2 cellular contexts compared by ENCODE assay signal in the genomic region with DNA sequence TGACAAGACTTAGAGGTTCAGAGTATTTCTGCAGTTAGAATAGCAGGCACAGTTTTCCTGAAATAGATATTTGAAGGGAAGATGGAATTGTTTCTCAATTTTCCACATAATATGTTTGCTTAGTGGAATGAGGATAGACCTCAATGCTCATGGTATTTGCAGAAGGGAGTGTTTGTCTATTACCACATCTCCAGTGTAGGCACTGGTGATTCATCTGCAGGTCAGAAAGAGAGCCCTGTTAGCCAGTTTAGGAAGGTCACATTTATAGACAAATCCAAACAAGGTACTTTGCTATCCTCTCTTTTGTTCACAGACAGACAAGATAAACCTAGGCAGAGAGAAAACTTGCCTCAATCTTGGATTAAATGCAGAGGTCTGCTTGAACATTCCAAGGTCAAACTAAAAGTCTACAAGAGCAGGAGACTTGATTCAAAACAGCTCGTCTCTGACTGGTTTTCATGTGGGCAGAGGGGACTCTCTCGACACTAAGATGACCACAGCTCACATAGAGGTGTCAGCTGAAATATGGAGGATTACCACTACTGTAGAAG.
A peak's percentile ranks its signal among the peaks of the same experiment; 100 is the strongest.
TF ChIP-seq lines count a peak whose summit lies in the region.

No MANE protein-coding gene starts in this region.

TF ChIP-seq in A549, 52 proteins besides CTCF, POLR2A, EP300 and RAD21 (continued from another document):
- TF ChIP-seq ZFP36 (IDR thresholded peaks at IDR 0.05; ENCODE audit: borderline replicate concordance, partially characterized antibody) (peak; percentile 58), HOXB5 (CRISPR knock-in tag; IDR thresholded peaks at IDR 0.05) (no peak), JUNB (IDR thresholded peaks at IDR 0.05) (peak; percentile 96), NR3C1 (IDR thresholded peaks at IDR 0.05) (no peak), RFX5 (IDR thresholded peaks at IDR 0.05) (no peak), FOSL2 (IDR thresholded peaks at IDR 0.05) (peak; percentile 96), FOSL2 (CRISPR knock-in tag; IDR thresholded peaks at IDR 0.05) (peak; percentile 96), JUN (IDR thresholded peaks at IDR 0.05) (peak; percentile 95), SMC3 (IDR thresholded peaks at IDR 0.05) (peak; percentile 46; the same call in 2 of the 3 replicates), CEBPB (IDR thresholded peaks at IDR 0.05) (peak; percentile 98 to 99), GATA3 (IDR thresholded peaks at IDR 0.05; ENCODE audit: borderline replicate concordance) (peak; percentile 88), HOXA7 (CRISPR knock-in tag; IDR thresholded peaks at IDR 0.05) (no peak), HOXB13 (CRISPR knock-in tag; IDR thresholded peaks at IDR 0.05; ENCODE audit: low read depth) (no peak), TP53 (CRISPR knock-in tag; IDR thresholded peaks at IDR 0.05) (no peak)
- TF ChIP-seq, protein P1, sequence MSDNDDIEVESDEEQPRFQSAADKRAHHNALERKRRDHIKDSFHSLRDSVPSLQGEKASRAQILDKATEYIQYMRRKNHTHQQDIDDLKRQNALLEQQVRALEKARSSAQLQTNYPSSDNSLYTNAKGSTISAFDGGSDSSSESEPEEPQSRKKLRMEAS (IDR thresholded peaks at IDR 0.05): peak; percentile 60
- TF ChIP-seq, protein P2, sequence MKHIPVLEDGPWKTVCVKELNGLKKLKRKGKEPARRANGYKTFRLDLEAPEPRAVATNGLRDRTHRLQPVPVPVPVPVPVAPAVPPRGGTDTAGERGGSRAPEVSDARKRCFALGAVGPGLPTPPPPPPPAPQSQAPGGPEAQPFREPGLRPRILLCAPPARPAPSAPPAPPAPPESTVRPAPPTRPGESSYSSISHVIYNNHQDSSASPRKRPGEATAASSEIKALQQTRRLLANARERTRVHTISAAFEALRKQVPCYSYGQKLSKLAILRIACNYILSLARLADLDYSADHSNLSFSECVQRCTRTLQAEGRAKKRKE (CRISPR knock-in tag; IDR thresholded peaks at IDR 0.05; ENCODE audit: low read depth): no peak
- TF ChIP-seq, protein P3, sequence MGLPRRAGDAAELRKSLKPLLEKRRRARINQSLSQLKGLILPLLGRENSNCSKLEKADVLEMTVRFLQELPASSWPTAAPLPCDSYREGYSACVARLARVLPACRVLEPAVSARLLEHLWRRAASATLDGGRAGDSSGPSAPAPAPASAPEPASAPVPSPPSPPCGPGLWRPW (IDR thresholded peaks at IDR 0.05): peak; percentile 94
- TF ChIP-seq, protein P4, sequence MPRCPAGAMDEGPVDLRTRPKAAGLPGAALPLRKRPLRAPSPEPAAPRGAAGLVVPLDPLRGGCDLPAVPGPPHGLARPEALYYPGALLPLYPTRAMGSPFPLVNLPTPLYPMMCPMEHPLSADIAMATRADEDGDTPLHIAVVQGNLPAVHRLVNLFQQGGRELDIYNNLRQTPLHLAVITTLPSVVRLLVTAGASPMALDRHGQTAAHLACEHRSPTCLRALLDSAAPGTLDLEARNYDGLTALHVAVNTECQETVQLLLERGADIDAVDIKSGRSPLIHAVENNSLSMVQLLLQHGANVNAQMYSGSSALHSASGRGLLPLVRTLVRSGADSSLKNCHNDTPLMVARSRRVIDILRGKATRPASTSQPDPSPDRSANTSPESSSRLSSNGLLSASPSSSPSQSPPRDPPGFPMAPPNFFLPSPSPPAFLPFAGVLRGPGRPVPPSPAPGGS (IDR thresholded peaks at IDR 0.05): peak; percentile 94; the same call in 2 of the 3 replicates

TF ChIP-seq in WTC11, 78 proteins besides CTCF, POLR2A, EP300 and RAD21 (continued from another document):
- TF ChIP-seq NFE2L1 (CRISPR knock-in tag; IDR thresholded peaks at IDR 0.05): no peak
